5 cellular contexts compared by ENCODE assay signal in the genomic region with DNA sequence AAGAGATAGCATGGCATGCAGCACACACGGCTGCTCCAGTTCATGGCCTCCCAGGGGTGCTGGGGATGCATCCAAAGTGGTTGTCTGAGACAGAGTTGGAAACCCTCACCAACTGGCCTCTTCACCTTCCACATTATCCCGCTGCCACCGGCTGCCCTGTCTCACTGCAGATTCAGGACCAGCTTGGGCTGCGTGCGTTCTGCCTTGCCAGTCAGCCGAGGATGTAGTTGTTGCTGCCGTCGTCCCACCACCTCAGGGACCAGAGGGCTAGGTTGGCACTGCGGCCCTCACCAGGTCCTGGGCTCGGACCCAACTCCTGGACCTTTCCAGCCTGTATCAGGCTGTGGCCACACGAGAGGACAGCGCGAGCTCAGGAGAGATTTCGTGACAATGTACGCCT.
DNase-seq lines count a peak whose midpoint lies in the region; TF ChIP-seq lines count a peak whose summit lies in the region.
"Had no signal": no experiment of that assay in that cellular context is flagged by ENCODE, and none has a peak within 500 bp of the region (broad histone marks: within the 10 kb centered on the region; RNA-seq: fewer than 3 reads in every experiment).

No MANE protein-coding gene starts in this region.

- TF ChIP-seq EP300 in Ishikawa (IDR thresholded peaks at IDR 0.05; ENCODE audit: borderline replicate concordance) = no peak

- no peak for DNase-seq in KBM-7
- DNase-seq: activated T-cell treated with anti-CD3 and anti-CD28 coated beads for 4 hours, Caco-2, ovary had no signal

- no peak for TF ChIP-seq RAD21 in Ishikawa (IDR thresholded peaks at IDR 0.05; ENCODE audit: low read depth)

- in situ Hi-C loops in KBM-7 (cut with MboI; ENCODE audit: low pct_unique_long_range_greater_than_20kb, low sequenced_read_pairs) = no loop called here

TF ChIP-seq in Ishikawa, 13 proteins besides CTCF, POLR2A, EP300 and RAD21:
- TF ChIP-seq, protein P1, sequence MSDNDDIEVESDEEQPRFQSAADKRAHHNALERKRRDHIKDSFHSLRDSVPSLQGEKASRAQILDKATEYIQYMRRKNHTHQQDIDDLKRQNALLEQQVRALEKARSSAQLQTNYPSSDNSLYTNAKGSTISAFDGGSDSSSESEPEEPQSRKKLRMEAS (IDR thresholded peaks at IDR 0.05) = 0 out of 2 replicates have a peak, but pooled peaks have one; percentile 17
- TF ChIP-seq ZBTB7A (IDR thresholded peaks at IDR 0.05; ENCODE audit: low read depth) = no peak
